8 cellular contexts compared by ENCODE assay signal in the genomic region with DNA sequence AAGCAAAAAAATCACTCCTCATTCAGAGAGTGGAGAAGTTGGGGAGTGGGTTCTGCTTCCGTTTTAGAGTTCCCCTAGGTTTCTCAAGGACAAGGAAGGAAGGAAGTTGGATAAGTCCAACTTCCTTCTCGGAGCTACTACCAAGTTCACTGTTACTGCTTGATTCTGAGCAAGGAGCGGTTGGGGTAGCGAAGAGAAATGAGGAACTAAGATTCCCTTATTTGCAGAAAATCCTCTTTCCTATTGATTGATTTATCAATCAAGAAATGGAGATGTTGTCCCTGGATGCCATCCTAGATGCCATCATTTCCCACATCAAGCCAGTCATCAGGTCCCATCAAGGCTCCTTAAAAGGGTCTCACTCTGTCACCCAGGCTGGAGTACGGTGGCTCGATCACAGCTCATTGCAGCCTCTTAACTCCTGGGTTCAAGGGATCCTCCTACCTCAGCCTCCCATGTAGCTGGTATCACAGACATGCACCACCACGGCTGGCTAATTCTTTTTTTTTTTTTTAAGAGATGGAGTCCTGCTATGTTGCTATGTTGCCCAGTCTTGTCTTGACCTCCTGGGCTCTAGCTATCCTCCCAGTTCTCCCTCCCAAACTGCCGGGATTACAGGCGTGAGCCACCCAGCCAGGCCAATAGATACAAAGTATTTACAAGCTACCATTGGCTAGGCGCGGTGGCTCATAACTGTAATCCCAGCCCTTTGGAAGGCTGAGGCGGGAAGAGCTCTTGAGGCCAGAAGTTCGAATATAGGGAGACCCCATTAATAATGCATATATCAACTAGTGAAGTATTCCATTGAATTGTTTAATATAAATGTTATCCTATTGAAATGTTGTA. TPM values are rescaled to one million over a fixed set of nuclear protein-coding genes. Genes with fewer than 3 reads are reported as not detected.
A peak's percentile ranks its signal among the peaks of the same experiment; 100 is the strongest.
DNase-seq lines count a peak whose midpoint lies in the region; ATAC-seq and TF ChIP-seq lines count a peak whose summit lies in the region.

No MANE protein-coding gene starts in this region.

- H3K36me3 ChIP-seq in trophoblast cell (ENCODE audit: control insufficient read depth in 1 of 2, insufficient read depth in 2 of 2, low read length in 2 of 2) = no peaks in the 10 kb centered on the region

- H3K79me2 ChIP-seq in trophoblast cell (ENCODE audit: control insufficient read depth, insufficient read depth, low read length, poor library complexity) = peaks cover 2% of the 10 kb centered on the region

- no peak for TF ChIP-seq CTCF in RWPE1 (conservative IDR thresholded peaks at IDR 0.05; ENCODE audit: low read depth)
- TF ChIP-seq CTCF in epithelial cell of proximal tubule (conservative IDR thresholded peaks at IDR 0.05; ENCODE audit: low read depth, low read length) = no peak

- H3K27ac ChIP-seq in RWPE1 = peak overlapping the region; percentile 98
- H3K27ac ChIP-seq in trophoblast cell (ENCODE audit: low read depth, low read length) = peak overlapping the region; percentile 48

- H2BK12ac ChIP-seq in trophoblast cell (ENCODE audit: low read length) = no peak overlapping the region

- H3K4me1 ChIP-seq in trophoblast cell (ENCODE audit: control insufficient read depth in 1 of 2, insufficient read depth in 2 of 2, low read length in 2 of 2) = peaks cover 4 to 6% of the 10 kb centered on the region in 2 experiments

- CTCF ChIA-PET in RWPE1 (lab: Yijun Ruan, JAX) = interaction anchor here (0.5 to 1.6 kb wide), 5 partner anchors 9 to 64 kb away, joined by 3 to 6 read pairs (median 3); no protein-coding TSS in a partner anchor

- H3K79me1 ChIP-seq in trophoblast cell (ENCODE audit: low read length) = peaks cover 8% of the 10 kb centered on the region

- H2AK5ac ChIP-seq in trophoblast cell (ENCODE audit: low read length) = peak overlapping the region; percentile 77

- H4K91ac ChIP-seq in trophoblast cell (ENCODE audit: low read depth, low read length) = peak overlapping the region; percentile 47

- ATAC-seq in GM21717 (IDR thresholded peaks at IDR 0.05; ENCODE audit: unreplicated experiment) = peak; percentile 0

- H4K8ac ChIP-seq in trophoblast cell (ENCODE audit: low read depth, low read length) = peak overlapping the region; percentile 69

- peak overlapping the region; percentile 45 for H4K12ac ChIP-seq in trophoblast cell (ENCODE audit: low read depth, low read length)

- H3K23ac ChIP-seq in trophoblast cell (ENCODE audit: low read length) = no peak overlapping the region

- H2BK5ac ChIP-seq in trophoblast cell (ENCODE audit: low read depth, low read length, poor library complexity) = peak overlapping the region; percentile 43

- peak overlapping the region; percentile 89 for H3K4me2 ChIP-seq in trophoblast cell (ENCODE audit: low read length)

- DNase-seq in RWPE1 (ENCODE audit: low spot score) (no peak), epithelial cell of proximal tubule (ENCODE audit: low read depth) (no peak), trophoblast cell (peak in 1 of 2 donors; percentile 32), KBM-7 (no peak), A172 (ENCODE audit: low spot score) (no peak), GM19240 (ENCODE audit: insufficient read length, low spot score) (no peak), NCI-H187 treated with DMSO at 0.1 percent for 48 hours (lab: John Stamatoyannopoulos, UW) (no peak)

- H3K4me3 ChIP-seq in epithelial cell of proximal tubule (ENCODE audit: low read depth, low read length) = peak overlapping the region; percentile 67
- H3K4me3 ChIP-seq in trophoblast cell (ENCODE audit: low read depth, low read length) = peak overlapping the region; percentile 72

- no peaks in the 10 kb centered on the region for H3K27me3 ChIP-seq in trophoblast cell (ENCODE audit: insufficient read depth, low read length)

- in situ Hi-C loops in KBM-7 (cut with MboI; ENCODE audit: low pct_unique_long_range_greater_than_20kb, low sequenced_read_pairs) = no loop called here

- no CpG with 5 or more reads among the region's 13 CpGs for WGBS in trophoblast cell (ENCODE audit: extremely low coverage, insufficient coverage, insufficient read length)

- POLR2A ChIA-PET in RWPE1 (lab: Yijun Ruan, JAX; ENCODE audit: low non-redundant PET) = interaction anchor here (1.0 to 1.6 kb wide), 3 partner anchors 10 to 21 kb away, joined by 3 to 9 read pairs (median 4); no protein-coding TSS in a partner anchor

- H3K9me3 ChIP-seq in trophoblast cell (ENCODE audit: insufficient read depth, low read depth, low read length) = no peaks in the 10 kb centered on the region

- H3K14ac ChIP-seq in trophoblast cell (ENCODE audit: low read length) = peak overlapping the region; percentile 25

- H3K9ac ChIP-seq in trophoblast cell (ENCODE audit: low read length) = peak overlapping the region; percentile 82

- H2BK120ac ChIP-seq in trophoblast cell (ENCODE audit: insufficient read depth, low read length, poor library complexity) = peak overlapping the region; percentile 48

- H3K18ac ChIP-seq in trophoblast cell (ENCODE audit: low read length) = peak overlapping the region; percentile 12

- peak overlapping the region; percentile 7 for H3K4ac ChIP-seq in trophoblast cell (ENCODE audit: low read depth, low read length)

- peak overlapping the region; percentile 27 for H2AFZ ChIP-seq in trophoblast cell (ENCODE audit: insufficient read depth, low read length, poor library complexity)

RNA-seq across cellular contexts. Expression of gene B9D2, which starts 0.8 kb away (rescaled TPM):
- 5.3 and 22.9 TPM in 2 replicates for total RNA-seq in epithelial cell of proximal tubule
- 3.2 TPM in 2 replicates for polyA plus RNA-seq in trophoblast cell (2013)
- total RNA-seq in A172 (2014; rRNA removed; shearing (Covaris generic)) = 4.5 and 13.5 TPM in 2 replicates

RNA-seq across cellular contexts. Expression of gene TGFB1, which starts 11.0 kb away (rescaled TPM):
- 8.5 and 24.3 TPM in 2 replicates for total RNA-seq in epithelial cell of proximal tubule
- polyA plus RNA-seq in trophoblast cell (2013) = 140 and 142 TPM in 2 replicates
- total RNA-seq in A172 (2014; rRNA removed; shearing (Covaris generic)) = 13.6 and 18.3 TPM in 2 replicates

RNA-seq across cellular contexts. Expression of gene TMEM91, which starts 11.6 kb away (rescaled TPM):
- total RNA-seq in epithelial cell of proximal tubule = 2.7 and 3.5 TPM in 2 replicates
- 2.8 and 3.3 TPM in 2 replicates for polyA plus RNA-seq in trophoblast cell (2013)
- 0.98 and 2.1 TPM in 2 replicates for total RNA-seq in A172 (2014; rRNA removed; shearing (Covaris generic))

RNA-seq across cellular contexts. Expression of gene EXOSC5, which starts 32.4 kb away (rescaled TPM):
- total RNA-seq in epithelial cell of proximal tubule = 23.7 and 43.8 TPM in 2 replicates
- polyA plus RNA-seq in trophoblast cell (2013) = 8.1 and 8.4 TPM in 2 replicates
- 33.5 and 36.7 TPM in 2 replicates for total RNA-seq in A172 (2014; rRNA removed; shearing (Covaris generic))

RNA-seq across cellular contexts. Expression of gene BCKDHA, which starts 32.8 kb away (rescaled TPM):
- 24.0 and 35.7 TPM in 2 replicates for total RNA-seq in epithelial cell of proximal tubule
- 26.2 and 26.4 TPM in 2 replicates for polyA plus RNA-seq in trophoblast cell (2013)
- total RNA-seq in A172 (2014; rRNA removed; shearing (Covaris generic)) = 34.9 and 45.9 TPM in 2 replicates
